In genomic region chr20:45833030-45833882, GRCh38 we compare ENCODE assay signal across 8 cellular contexts. TPM values are rescaled to one million over a fixed set of nuclear protein-coding genes. Genes with fewer than 3 reads are reported as not detected.
DNase-seq lines count a peak whose midpoint lies in the region; ATAC-seq, FAIRE-seq and TF ChIP-seq lines count a peak whose summit lies in the region.

SNX21 (plus strand) TSS chr20:45833799; CDS start chr20:45833920, 121 bp downstream.

- H3K4me3 ChIP-seq in ACC112 (ENCODE audit: low read depth, low read length) (peak within 1 kb of the TSS; percentile 88), lung (peak within 1 kb of the TSS; percentile 60)

- H3K27me3 ChIP-seq in ACC112 (ENCODE audit: insufficient read depth, low read length) (no peaks in the 10 kb centered on the region), lung (ENCODE audit: control insufficient read depth, insufficient read depth) (no peaks in the 10 kb centered on the region)

- H2AFZ ChIP-seq in ACC112 (ENCODE audit: low read length, unreplicated experiment) = peak within 1 kb of the TSS; percentile 73

- H3K9me3 Mint-ChIP-seq in activated CD4-positive, alpha-beta memory T cell treated with anti-CD3 and anti-CD28 coated beads for 36 hours = no peaks in the 10 kb centered on the region
- H3K9me3 Mint-ChIP-seq in endothelial cell (ENCODE audit: unreplicated experiment) = no peaks in the 10 kb centered on the region
- H3K9me3 Mint-ChIP-seq in stimulated activated naive B cell treated with anti-CD40 and anti-IgM and Interleukin-4, amounts not matched to agents 10 μg/mL and 1 μg/mL and 100 μg/mL, for 72 hours = no peaks in the 10 kb centered on the region

- intact Hi-C loops in activated CD4-positive, alpha-beta memory T cell treated with anti-CD3 and anti-CD28 coated beads for 36 hours (cut with micrococcal nuclease) = loop anchor here (10.0 kb wide), 1 partner anchor 52 kb away; the partner anchor contains the start of genes SPATA25 and ZSWIM1

- H3K27me3 Mint-ChIP-seq in activated CD4-positive, alpha-beta memory T cell treated with anti-CD3 and anti-CD28 coated beads for 36 hours = no peaks in the 10 kb centered on the region
- peaks cover 4% of the 10 kb centered on the region for H3K27me3 Mint-ChIP-seq in endothelial cell (ENCODE audit: unreplicated experiment)
- H3K27me3 Mint-ChIP-seq in stimulated activated naive B cell treated with anti-CD40 and anti-IgM and Interleukin-4, amounts not matched to agents 10 μg/mL and 1 μg/mL and 100 μg/mL, for 72 hours = peaks cover 0 to 9% of the 10 kb centered on the region in 2 donors

- H3K4me3 Mint-ChIP-seq in activated CD4-positive, alpha-beta memory T cell treated with anti-CD3 and anti-CD28 coated beads for 36 hours = peak within 1 kb of the TSS; percentile 66
- H3K4me3 Mint-ChIP-seq in endothelial cell (ENCODE audit: unreplicated experiment) = peak within 1 kb of the TSS; percentile 89
- peak within 1 kb of the TSS; percentile 80 to 84 for H3K4me3 Mint-ChIP-seq in stimulated activated naive B cell treated with anti-CD40 and anti-IgM and Interleukin-4, amounts not matched to agents 10 μg/mL and 1 μg/mL and 100 μg/mL, for 72 hours

- peaks cover 13% of the 10 kb centered on the region for H3K4me1 Mint-ChIP-seq in activated CD4-positive, alpha-beta memory T cell treated with anti-CD3 and anti-CD28 coated beads for 36 hours (ENCODE audit: low read depth)
- H3K4me1 Mint-ChIP-seq in endothelial cell (ENCODE audit: unreplicated experiment) = peaks cover 6% of the 10 kb centered on the region
- H3K4me1 Mint-ChIP-seq in stimulated activated naive B cell treated with anti-CD40 and anti-IgM and Interleukin-4, amounts not matched to agents 10 μg/mL and 1 μg/mL and 100 μg/mL, for 72 hours = peaks cover 7 to 10% of the 10 kb centered on the region in 2 donors

- peak; percentile 21; the same call in 1 of the 2 replicates for TF ChIP-seq POLR2A in GM12892 (IDR thresholded peaks at IDR 0.05; ENCODE audit: low read depth, low read length)

- H3K27ac Mint-ChIP-seq in activated CD4-positive, alpha-beta memory T cell treated with anti-CD3 and anti-CD28 coated beads for 36 hours = no peak within 1 kb of the TSS
- H3K27ac Mint-ChIP-seq in endothelial cell (ENCODE audit: unreplicated experiment) = peak within 1 kb of the TSS; percentile 39
- peak within 1 kb of the TSS; percentile 89 for H3K27ac Mint-ChIP-seq in stimulated activated naive B cell treated with anti-CD40 and anti-IgM and Interleukin-4, amounts not matched to agents 10 μg/mL and 1 μg/mL and 100 μg/mL, for 72 hours

- no peaks in the 10 kb centered on the region for H3K9me3 ChIP-seq in lung (ENCODE audit: control insufficient read depth in 2 of 2, insufficient read depth in 1 of 2, low read length in 1 of 2)

- H3K36me3 Mint-ChIP-seq in activated CD4-positive, alpha-beta memory T cell treated with anti-CD3 and anti-CD28 coated beads for 36 hours = no peaks in the 10 kb centered on the region
- H3K36me3 Mint-ChIP-seq in endothelial cell (ENCODE audit: low read depth, unreplicated experiment) = no peaks in the 10 kb centered on the region
- H3K36me3 Mint-ChIP-seq in stimulated activated naive B cell treated with anti-CD40 and anti-IgM and Interleukin-4, amounts not matched to agents 10 μg/mL and 1 μg/mL and 100 μg/mL, for 72 hours = peaks cover 2 to 3% of the 10 kb centered on the region in 2 donors

- peak; percentile 89 for ATAC-seq in lung (ENCODE audit: insufficient read depth, low FRiP score)
- ATAC-seq in stimulated activated naive B cell treated with anti-CD40 and anti-IgM and Interleukin-4, amounts not matched to agents 10 μg/mL and 1 μg/mL and 100 μg/mL, for 72 hours (replicated peaks) = peak; percentile 64 to 75

- H3K27ac ChIP-seq in ACC112 (ENCODE audit: low read depth, low read length) = peak within 1 kb of the TSS; percentile 82
- peak within 1 kb of the TSS; percentile 90 to 97 for H3K27ac ChIP-seq in lung (ENCODE audit: low read depth in 1 of 2, low read length in 1 of 2)

- CTCF ChIA-PET in activated CD4-positive, alpha-beta memory T cell treated with anti-CD3 and anti-CD28 coated beads for 36 hours (lab: Charles Lee) = interaction anchor here (2.3 to 2.6 kb wide), 2 partner anchors 9 to 137 kb away, joined by 9 to 10 read pairs; no protein-coding TSS in a partner anchor

- H3K4me1 ChIP-seq in ACC112 (ENCODE audit: control insufficient read depth, insufficient read depth, low read length, unreplicated experiment) (peaks cover 25% of the 10 kb centered on the region), lung (ENCODE audit: control insufficient read depth in 2 of 2, insufficient read depth in 2 of 2, low read length in 2 of 2) (peaks cover 9 to 13% of the 10 kb centered on the region in 2 donors)

- no peaks in the 10 kb centered on the region for H3K36me3 ChIP-seq in ACC112 (ENCODE audit: insufficient read depth, low read length)
- H3K36me3 ChIP-seq in lung (ENCODE audit: control insufficient read depth in 2 of 2, insufficient read depth in 2 of 2, low read length in 2 of 2) = no peaks in the 10 kb centered on the region

- no peak for FAIRE-seq in GM12892 (lab: Jason Lieb, UNC)

- peaks cover 16% of the 10 kb centered on the region for H3K79me2 ChIP-seq in ACC112 (ENCODE audit: control insufficient read depth, insufficient read depth, low read length, unreplicated experiment)

- POLR2A ChIA-PET in activated CD4-positive, alpha-beta memory T cell treated with anti-CD3 and anti-CD28 coated beads for 36 hours (lab: Charles Lee) = interaction anchor here (0.8 to 1.3 kb wide), 3 partner anchors 16 to 130 kb away, joined by 3 read pairs; partner anchors contain the start of gene UBE2C

- peak; percentile 61 for DNase-seq in GM12892 (ENCODE audit: insufficient read length)
- peak; percentile 25 to 61 for DNase-seq in NCI-H1930 (lab: John Stamatoyannopoulos, UW)
- peak; percentile 61 for DNase-seq in activated CD4-positive, alpha-beta memory T cell treated with anti-CD3 and anti-CD28 coated beads for 36 hours
- DNase-seq in endothelial cell (ENCODE audit: low spot score) = peak; percentile 80
- DNase-seq in lung (ENCODE audit: low spot score) = peak; percentile 80
- DNase-seq in stimulated activated naive B cell treated with anti-CD40 and anti-IgM and Interleukin-4, amounts not matched to agents 10 μg/mL and 1 μg/mL and 100 μg/mL, for 72 hours = no peak
- no peak for DNase-seq in HUDEP-2 (lab: John Stamatoyannopoulos, UW; ENCODE audit: unreplicated experiment in 76 of 76)

- WGBS in lung, 2 donors = 5 to 7% methylated on average over 21 to 35 of the region's 35 CpGs

- TF ChIP-seq CTCF in endothelial cell (IDR thresholded peaks at IDR 0.05; ENCODE audit: unreplicated experiment) (no peak), lung (IDR thresholded peaks at IDR 0.05; ENCODE audit: control extremely low read depth, extremely low read depth) (no peak)

RNA-seq across cellular contexts. Expression of gene SNX21, which starts in this region (rescaled TPM):
- polyA plus RNA-seq in GM12892 (2012; ENCODE audit: missing spikeins) = 0.81 TPM
- total RNA-seq in activated CD4-positive, alpha-beta memory T cell treated with anti-CD3 and anti-CD28 coated beads for 36 hours = 1 to 10 TPM; 1.8 to 2.2 TPM
- 11.9 TPM for total RNA-seq in endothelial cell (ENCODE audit: unreplicated experiment)
- 10 to 100 TPM; 30.9 to 34.4 TPM for total RNA-seq in lung
- polyA plus RNA-seq in lung = 10 to 100 TPM; 15.9 to 16.2 TPM

Comparison
In these comparisons a context has a peak if more than half of its experiments do, and no peak if none do; other contexts are left out.
1. DNase-seq: peak in GM12892 (single experiment), NCI-H1930 (2 of 2), activated CD4-positive, alpha-beta memory T cell treated with anti-CD3 and anti-CD28 coated beads for 36 hours (single experiment), endothelial cell (single experiment) and lung (single experiment); none in stimulated activated naive B cell treated with anti-CD40 and anti-IgM and Interleukin-4, amounts not matched to agents 10 μg/mL and 1 μg/mL and 100 μg/mL, for 72 hours (single experiment) and HUDEP-2 (0 of 76).
2. Peak in every context shown above with its lines, with median percentiles within 50 percentile points of each other: H3K4me3 Mint-ChIP-seq.